Comparison of ENCODE assay signal across 26 cellular contexts in the genomic region with DNA sequence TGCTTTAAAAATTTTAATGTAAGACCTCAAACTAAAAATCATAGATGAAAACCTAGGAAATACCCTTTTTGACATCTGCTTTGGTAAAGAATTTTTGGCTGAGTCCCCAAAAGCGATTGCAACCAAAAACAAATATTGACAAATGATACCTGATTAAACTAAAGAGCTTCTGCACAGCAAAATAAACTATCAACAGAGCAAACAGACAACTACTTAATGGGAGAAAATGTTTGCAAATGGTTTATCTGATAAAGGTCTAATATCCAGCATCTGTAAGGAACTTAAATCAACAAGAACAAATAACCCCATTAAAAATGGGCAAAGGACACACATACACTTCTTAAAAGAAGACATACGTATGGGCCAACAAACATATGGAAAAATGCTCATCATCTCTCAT.
DNase-seq lines count a peak whose midpoint lies in the region; ATAC-seq and TF ChIP-seq lines count a peak whose summit lies in the region.
"Had no signal": no experiment of that assay in that cellular context is flagged by ENCODE, and none has a peak within 500 bp of the region (broad histone marks: within the 10 kb centered on the region; RNA-seq: fewer than 3 reads in every experiment).

No MANE protein-coding gene starts in this region.

- ATAC-seq in SK-N-SH treated with all-trans-retinoic acid at 6 μM for 48 hours (no peak), right lobe of liver (peak in 3 of 4 donors; percentile 46 to 53 (median 51)), T-helper 17 cell (no peak)
- ATAC-seq: GM12878, K562, T-cell had no signal

- H3K36me3 Mint-ChIP-seq in T-helper 17 cell (ENCODE audit: low read depth) = peaks cover 2% of the 10 kb centered on the region

- H3K4me2 ChIP-seq in SK-N-SH (no peak overlapping the region), smooth muscle cell (no peak overlapping the region)

- TF ChIP-seq RAD21 in SK-N-SH (IDR thresholded peaks at IDR 0.05; ENCODE audit: low read length) = no peak

- DNase-seq in DMS153 (lab: John Stamatoyannopoulos, UW) (peak; percentile 22), DMS153 treated with DMSO at 0.1 percent for 48 hours (lab: John Stamatoyannopoulos, UW; ENCODE audit: unreplicated experiment) (no peak), SK-N-SH (no peak), NCI-H774 (lab: John Stamatoyannopoulos, UW) (peak; percentile 16), right lobe of liver (no peak), T-helper 17 cell (no peak), smooth muscle cell (lab: John Stamatoyannopoulos, UW; ENCODE audit: unreplicated experiment) (no peak)
- DNase-seq: ACHN, BE2C, Calu3, DMS79, EL, GDM1, Kasumi-1, MG63, NCI-H1436, NCI-H1930, NCI-H524, OCI-M1, SIG-M5, T-cell had no signal

- H4K20me1 ChIP-seq in SK-N-SH (ENCODE audit: insufficient read depth) = no peaks in the 10 kb centered on the region
- no peaks in the 10 kb centered on the region for H4K20me1 ChIP-seq in smooth muscle cell (ENCODE audit: low read depth)

- CTCF ChIA-PET in SK-N-SH (lab: Yijun Ruan, JAX) = no interaction called here

- H3F3A ChIP-seq in SK-N-SH (replicated peaks; ENCODE audit: insufficient read depth) (peaks cover 4% of the 10 kb centered on the region), smooth muscle cell (ENCODE audit: low read depth) (no peaks in the 10 kb centered on the region)

- TF ChIP-seq EP300 in SK-N-SH (IDR thresholded peaks at IDR 0.05; ENCODE audit: borderline replicate concordance in 1 of 2, low read depth in 1 of 2, low read length in 1 of 2) = no peak

- H3K79me2 ChIP-seq in SK-N-SH (ENCODE audit: insufficient read depth) (no peaks in the 10 kb centered on the region), smooth muscle cell (ENCODE audit: low read depth) (no peaks in the 10 kb centered on the region)

- no peak overlapping the region for H3K27ac Mint-ChIP-seq in T-helper 17 cell
- H3K27ac Mint-ChIP-seq: T-cell; T-helper 2 cell treated with Interferon-gamma antibody and Interleukin-4, amounts not matched to agents 5 μg/mL and 100 μg/mL, for 36 hours had no signal

- POLR2A ChIA-PET in SK-N-SH (lab: Yijun Ruan, JAX) = no interaction called here

- no peak overlapping the region for H3K9ac ChIP-seq in SK-N-SH
- no peak overlapping the region for H3K9ac ChIP-seq in smooth muscle cell (ENCODE audit: low read depth)

- H3K4me1 Mint-ChIP-seq in T-helper 17 cell = no peaks in the 10 kb centered on the region
- H3K4me1 Mint-ChIP-seq: T-cell had no signal

- H2AFZ ChIP-seq in SK-N-SH (ENCODE audit: low read depth) = no peak overlapping the region
- no peak overlapping the region for H2AFZ ChIP-seq in smooth muscle cell (ENCODE audit: low read depth)

- peaks cover 15% of the 10 kb centered on the region for H3K9me3 ChIP-seq in SK-N-SH
- peaks cover 0 to 4% (median 0%) of the 10 kb centered on the region in 4 donors for H3K9me3 ChIP-seq in right lobe of liver
- no peaks in the 10 kb centered on the region for H3K9me3 ChIP-seq in T-helper 17 cell (ENCODE audit: control insufficient read depth, low read length, poor library complexity, severe bottlenecking)
- H3K9me3 ChIP-seq in smooth muscle cell (replicated peaks; ENCODE audit: low read depth) = no peaks in the 10 kb centered on the region
- H3K9me3 ChIP-seq: BE2C had no signal

- H3K36me3 ChIP-seq in SK-N-SH (replicated peaks in 1 of 2; ENCODE audit: control insufficient read depth in 1 of 2, insufficient read depth in 2 of 2, low read length in 1 of 2) (peaks cover 0 to under 1% of the 10 kb centered on the region in 2 experiments), right lobe of liver (no peaks in the 10 kb centered on the region), smooth muscle cell (ENCODE audit: low read depth) (peaks cover 6% of the 10 kb centered on the region)
- H3K36me3 ChIP-seq: BE2C, MG63 had no signal

- no peak for TF ChIP-seq POLR2A in right lobe of liver (IDR thresholded peaks at IDR 0.05)

- H3K4me3 Mint-ChIP-seq in T-helper 17 cell = no peak overlapping the region
- H3K4me3 Mint-ChIP-seq: T-cell; T-helper 2 cell treated with Interferon-gamma antibody and Interleukin-4, amounts not matched to agents 5 μg/mL and 100 μg/mL, for 36 hours had no signal

- H3K27ac ChIP-seq in SK-N-SH (ENCODE audit: low read depth in 2 of 2, low read length in 1 of 2) (no peak overlapping the region), right lobe of liver (no peak overlapping the region), smooth muscle cell (ENCODE audit: low read depth) (no peak overlapping the region)
- H3K27ac ChIP-seq: 22Rv1 had no signal

- H3K4me3 ChIP-seq in SK-N-SH (ENCODE audit: low read depth in 2 of 2, low read length in 1 of 2) = no peak overlapping the region
- H3K4me3 ChIP-seq in right lobe of liver = no peak overlapping the region
- H3K4me3 ChIP-seq in smooth muscle cell = no peak overlapping the region
- H3K4me3 ChIP-seq: GM12878, K562, MG63 had no signal

- intact Hi-C loops in right lobe of liver (cut with DNase I) = no loop called here

- H3K27me3 ChIP-seq in SK-N-SH (ENCODE audit: insufficient read depth) (no peaks in the 10 kb centered on the region), right lobe of liver (no peaks in the 10 kb centered on the region), smooth muscle cell (ENCODE audit: low read depth) (no peaks in the 10 kb centered on the region)
- H3K27me3 ChIP-seq: BE2C, MG63 had no signal

- 82% methylated on average over 2 of the region's 2 CpGs for WGBS in SK-N-SH (ENCODE audit: low lambda C conversion rate)
- WGBS in right lobe of liver (ENCODE audit: insufficient coverage, low coverage, low lambda C conversion rate, missing lambda C conversion rate) = 28% methylated on average over 1 of the region's 2 CpGs
- WGBS in smooth muscle cell (ENCODE audit: low lambda C conversion rate) = 98% methylated on average over 2 of the region's 2 CpGs

- no peaks in the 10 kb centered on the region for H3K4me1 ChIP-seq in SK-N-SH (ENCODE audit: control insufficient read depth in 1 of 2, insufficient read depth in 2 of 2, low read depth in 1 of 2, low read length in 1 of 2)
- no peaks in the 10 kb centered on the region for H3K4me1 ChIP-seq in right lobe of liver
- H3K4me1 ChIP-seq in smooth muscle cell (ENCODE audit: low read depth) = no peaks in the 10 kb centered on the region
- H3K4me1 ChIP-seq: BE2C had no signal

- H3K27me3 Mint-ChIP-seq in T-helper 17 cell = no peaks in the 10 kb centered on the region
- H3K27me3 Mint-ChIP-seq: T-cell had no signal

- TF ChIP-seq CTCF in SK-N-SH (IDR thresholded peaks at IDR 0.05) (no peak), right lobe of liver (IDR thresholded peaks at IDR 0.05) (no peak), smooth muscle cell (IDR thresholded peaks at IDR 0.05; ENCODE audit: borderline replicate concordance, insufficient read depth, poor library complexity, severe bottlenecking) (no peak)

- peaks cover 3% of the 10 kb centered on the region; the same call in 1 of the 2 replicates for H3K9me2 ChIP-seq in SK-N-SH

TF ChIP-seq in SK-N-SH treated with all-trans-retinoic acid at 6 μM for 48 hours, 23 proteins besides CTCF, POLR2A, EP300 and RAD21:
- TF ChIP-seq, protein P1, sequence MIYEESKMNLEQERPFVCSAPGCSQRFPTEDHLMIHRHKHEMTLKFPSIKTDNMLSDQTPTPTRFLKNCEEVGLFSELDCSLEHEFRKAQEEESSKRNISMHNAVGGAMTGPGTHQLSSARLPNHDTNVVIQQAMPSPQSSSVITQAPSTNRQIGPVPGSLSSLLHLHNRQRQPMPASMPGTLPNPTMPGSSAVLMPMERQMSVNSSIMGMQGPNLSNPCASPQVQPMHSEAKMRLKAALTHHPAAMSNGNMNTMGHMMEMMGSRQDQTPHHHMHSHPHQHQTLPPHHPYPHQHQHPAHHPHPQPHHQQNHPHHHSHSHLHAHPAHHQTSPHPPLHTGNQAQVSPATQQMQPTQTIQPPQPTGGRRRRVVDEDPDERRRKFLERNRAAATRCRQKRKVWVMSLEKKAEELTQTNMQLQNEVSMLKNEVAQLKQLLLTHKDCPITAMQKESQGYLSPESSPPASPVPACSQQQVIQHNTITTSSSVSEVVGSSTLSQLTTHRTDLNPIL (CRISPR knock-in tag; IDR thresholded peaks at IDR 0.05; ENCODE audit: low read depth) = no peak
- TF ChIP-seq TCF4 (CRISPR knock-in tag; IDR thresholded peaks at IDR 0.05; ENCODE audit: borderline replicate concordance) = peak; percentile 53; the same call in 1 of the 2 replicates

TF ChIP-seq in SK-N-SH, 30 proteins besides CTCF, POLR2A, EP300 and RAD21 (continues in another document):
- TF ChIP-seq TAF1 (IDR thresholded peaks at IDR 0.05; ENCODE audit: borderline replicate concordance, low read depth, low read length) (no peak), RXRA (IDR thresholded peaks at IDR 0.05; ENCODE audit: borderline replicate concordance, low read depth) (no peak), GABPA (IDR thresholded peaks at IDR 0.05; ENCODE audit: low read depth) (no peak), TEAD4 (IDR thresholded peaks at IDR 0.05; ENCODE audit: borderline replicate concordance, insufficient read depth) (no peak), FOXM1 (IDR thresholded peaks at IDR 0.05; ENCODE audit: low read depth) (no peak), YY1 (IDR thresholded peaks at IDR 0.05; ENCODE audit: low read depth) (no peak), POLR2AphosphoS5 (IDR thresholded peaks at IDR 0.05; ENCODE audit: low read depth, low read length) (no peak)
- TF ChIP-seq, protein P2, sequence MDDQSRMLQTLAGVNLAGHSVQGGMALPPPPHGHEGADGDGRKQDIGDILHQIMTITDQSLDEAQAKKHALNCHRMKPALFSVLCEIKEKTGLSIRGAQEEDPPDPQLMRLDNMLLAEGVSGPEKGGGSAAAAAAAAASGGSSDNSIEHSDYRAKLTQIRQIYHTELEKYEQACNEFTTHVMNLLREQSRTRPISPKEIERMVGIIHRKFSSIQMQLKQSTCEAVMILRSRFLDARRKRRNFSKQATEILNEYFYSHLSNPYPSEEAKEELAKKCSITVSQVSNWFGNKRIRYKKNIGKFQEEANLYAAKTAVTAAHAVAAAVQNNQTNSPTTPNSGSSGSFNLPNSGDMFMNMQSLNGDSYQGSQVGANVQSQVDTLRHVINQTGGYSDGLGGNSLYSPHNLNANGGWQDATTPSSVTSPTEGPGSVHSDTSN (IDR thresholded peaks at IDR 0.05) = no peak
- TF ChIP-seq, protein P3, sequence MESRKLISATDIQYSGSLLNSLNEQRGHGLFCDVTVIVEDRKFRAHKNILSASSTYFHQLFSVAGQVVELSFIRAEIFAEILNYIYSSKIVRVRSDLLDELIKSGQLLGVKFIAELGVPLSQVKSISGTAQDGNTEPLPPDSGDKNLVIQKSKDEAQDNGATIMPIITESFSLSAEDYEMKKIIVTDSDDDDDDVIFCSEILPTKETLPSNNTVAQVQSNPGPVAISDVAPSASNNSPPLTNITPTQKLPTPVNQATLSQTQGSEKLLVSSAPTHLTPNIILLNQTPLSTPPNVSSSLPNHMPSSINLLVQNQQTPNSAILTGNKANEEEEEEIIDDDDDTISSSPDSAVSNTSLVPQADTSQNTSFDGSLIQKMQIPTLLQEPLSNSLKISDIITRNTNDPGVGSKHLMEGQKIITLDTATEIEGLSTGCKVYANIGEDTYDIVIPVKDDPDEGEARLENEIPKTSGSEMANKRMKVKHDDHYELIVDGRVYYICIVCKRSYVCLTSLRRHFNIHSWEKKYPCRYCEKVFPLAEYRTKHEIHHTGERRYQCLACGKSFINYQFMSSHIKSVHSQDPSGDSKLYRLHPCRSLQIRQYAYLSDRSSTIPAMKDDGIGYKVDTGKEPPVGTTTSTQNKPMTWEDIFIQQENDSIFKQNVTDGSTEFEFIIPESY (IDR thresholded peaks at IDR 0.05; ENCODE audit: borderline replicate concordance, low read depth) = no peak

Comparison
In these comparisons a context has a peak if more than half of its experiments do, and no peak if none do; other contexts are left out.
1. DNase-seq: peak in DMS153 (single experiment) and NCI-H774 (single experiment); none in DMS153 treated with DMSO at 0.1 percent for 48 hours (single experiment), SK-N-SH (single experiment), right lobe of liver (0 of 3), T-helper 17 cell (0 of 3) and smooth muscle cell (single experiment).
2. ATAC-seq: peak in right lobe of liver (3 of 4); none in SK-N-SH treated with all-trans-retinoic acid at 6 μM for 48 hours (single experiment) and T-helper 17 cell (single experiment).